Comparison of ENCODE assay signal across 20 cellular contexts in genomic region chr1:24902471-24902891, GRCh38. TPM values are rescaled to one million over a fixed set of nuclear protein-coding genes. Genes with fewer than 3 reads are reported as not detected.
A peak's percentile ranks its signal among the peaks of the same experiment; 100 is the strongest.
DNase-seq lines count a peak whose midpoint lies in the region; ATAC-seq, FAIRE-seq and TF ChIP-seq lines count a peak whose summit lies in the region.
"Had no signal": no experiment of that assay in that cellular context is flagged by ENCODE, and none has a peak within 500 bp of the region (broad histone marks: within the 10 kb centered on the region; RNA-seq: fewer than 3 reads in every experiment).

No MANE protein-coding gene starts in this region.

- no peak overlapping the region for H3K18ac ChIP-seq in H1 (ENCODE audit: extremely low read depth, low read length)

- FAIRE-seq in H1 (lab: Jason Lieb, UNC), result no peak
- FAIRE-seq: endothelial cell of umbilical vein, TTC549 had no signal

- H3K4me3 Mint-ChIP-seq in activated naive CD4-positive, alpha-beta T cell treated with anti-CD3 and anti-CD28 coated beads for 36 hours, result no peak overlapping the region
- H3K4me3 Mint-ChIP-seq in stimulated activated memory B cell treated with anti-CD40 and anti-IgM and Interleukin-4, amounts not matched to agents 10 μg/mL and 1 μg/mL and 100 μg/mL, for 72 hours, result no peak overlapping the region
- no peak overlapping the region for H3K4me3 Mint-ChIP-seq in GM23338

- TF ChIP-seq RAD21 in H1 (IDR thresholded peaks at IDR 0.05 in 1 of 2, conservative IDR thresholded peaks at IDR 0.05 in 1 of 2; ENCODE audit: low read depth in 2 of 2, low read length in 2 of 2), result no peak

- WGBS in H1 (ENCODE audit: extremely low coverage in 1 of 2, insufficient coverage in 1 of 2, insufficient read length in 1 of 2, insufficient replicate concordance in 2 of 2, low coverage in 1 of 2, low lambda C conversion rate in 2 of 2, missing lambda C conversion rate in 1 of 2), 2 experiments, result 93% methylated on average over 22 of the region's 22 CpGs; no CpG with 5 or more reads in 1 of the 2 experiments

- no peak overlapping the region for H3K4ac ChIP-seq in H1 (replicated peaks; ENCODE audit: insufficient read length, low read depth, low read length)

- H3F3A ChIP-seq in GM23338 (replicated peaks; ENCODE audit: low read depth), result no peaks in the 10 kb centered on the region

- H3K27ac ChIP-seq in RWPE2 (ENCODE audit: poor library complexity, severe bottlenecking), result no peak overlapping the region
- no peak overlapping the region for H3K27ac ChIP-seq in H1 (ENCODE audit: low read depth, low read length)
- no peak overlapping the region for H3K27ac ChIP-seq in GM23338 (ENCODE audit: low read depth)
- H3K27ac ChIP-seq: hepatocyte, RWPE1 had no signal

- TF ChIP-seq POLR2A in H1 (IDR thresholded peaks at IDR 0.05; ENCODE audit: control extremely low read depth in 1 of 2, low read depth in 2 of 2, low read length in 2 of 2), result no peak

- H3K4me1 ChIP-seq in RWPE2 (ENCODE audit: insufficient read depth, poor library complexity, severe bottlenecking) (no peaks in the 10 kb centered on the region), H1 (replicated peaks in 1 of 4; ENCODE audit: control insufficient read depth in 3 of 4, insufficient read depth in 4 of 4, low read length in 3 of 4) (no peaks in the 10 kb centered on the region; a peak in 2 of 7 replicates), GM23338 (ENCODE audit: insufficient read depth) (no peaks in the 10 kb centered on the region)

- POLR2A ChIA-PET in H1 (lab: Charles Lee; ENCODE audit: partially characterized antibody), result no interaction called here

- no peak overlapping the region for H2BK120ac ChIP-seq in H1 (replicated peaks; ENCODE audit: low read depth, low read length)

- no peak overlapping the region for H3K9ac ChIP-seq in H1 (replicated peaks in 1 of 4; ENCODE audit: extremely low read depth in 1 of 4, low read depth in 3 of 4, low read length in 3 of 4)

- H3K4me2 ChIP-seq in H1 (ENCODE audit: insufficient read depth in 1 of 2, low read depth in 2 of 2, low read length in 2 of 2) (no peak overlapping the region), GM23338 (no peak overlapping the region)
- H3K4me2 ChIP-seq: hepatocyte had no signal

- H4K8ac ChIP-seq in H1 (ENCODE audit: extremely low read depth, insufficient read depth, low read length), result 0 out of 2 replicates have a peak overlapping the region, but pooled peaks have one; percentile 46

- no peak overlapping the region for H3K56ac ChIP-seq in H1 (replicated peaks; ENCODE audit: insufficient read length, low read depth, low read length)

- H3K4me1 Mint-ChIP-seq in activated naive CD4-positive, alpha-beta T cell treated with anti-CD3 and anti-CD28 coated beads for 36 hours (ENCODE audit: low read depth), result peaks cover 24% of the 10 kb centered on the region
- peaks cover 65% of the 10 kb centered on the region for H3K4me1 Mint-ChIP-seq in stimulated activated memory B cell treated with anti-CD40 and anti-IgM and Interleukin-4, amounts not matched to agents 10 μg/mL and 1 μg/mL and 100 μg/mL, for 72 hours
- peaks cover 16% of the 10 kb centered on the region for H3K4me1 Mint-ChIP-seq in GM23338

- H3K79me2 ChIP-seq in H1 (ENCODE audit: control insufficient read depth in 1 of 2, insufficient read depth in 2 of 2, low read length in 2 of 2) (no peaks in the 10 kb centered on the region), GM23338 (replicated peaks; ENCODE audit: insufficient read depth) (no peaks in the 10 kb centered on the region)
- H3K79me2 ChIP-seq: hepatocyte had no signal

- no peaks in the 10 kb centered on the region for H3K9me2 ChIP-seq in GM23338 (ENCODE audit: insufficient read depth)

- no peak overlapping the region for H4K91ac ChIP-seq in H1 (replicated peaks; ENCODE audit: insufficient read length, low read length)

- no peak overlapping the region for H2BK15ac ChIP-seq in H1 (ENCODE audit: low read length)

- peaks cover 36% of the 10 kb centered on the region for H3K36me3 Mint-ChIP-seq in activated naive CD4-positive, alpha-beta T cell treated with anti-CD3 and anti-CD28 coated beads for 36 hours (ENCODE audit: low read depth)
- peaks cover 45% of the 10 kb centered on the region for H3K36me3 Mint-ChIP-seq in stimulated activated memory B cell treated with anti-CD40 and anti-IgM and Interleukin-4, amounts not matched to agents 10 μg/mL and 1 μg/mL and 100 μg/mL, for 72 hours
- H3K36me3 Mint-ChIP-seq in GM23338 (ENCODE audit: low read depth), result no peaks in the 10 kb centered on the region

- no peaks in the 10 kb centered on the region for H3K23me2 ChIP-seq in H1 (ENCODE audit: low read depth, low read length)

- no peak overlapping the region for H3K14ac ChIP-seq in H1 (ENCODE audit: insufficient read length)

- H3K9me3 ChIP-seq in RWPE2 (ENCODE audit: severe bottlenecking) (no peaks in the 10 kb centered on the region), H1 (ENCODE audit: insufficient read depth in 2 of 2, low read depth in 1 of 2, low read length in 1 of 2) (no peaks in the 10 kb centered on the region)

- DNase-seq in activated naive CD4-positive, alpha-beta T cell treated with anti-CD3 and anti-CD28 coated beads for 36 hours, result peak; percentile 4
- no peak for DNase-seq in activated naive CD4-positive, alpha-beta T cell (lab: John Stamatoyannopoulos, UW)
- DNase-seq in RWPE2 (ENCODE audit: low spot score), result peak; percentile 25
- DNase-seq in H1 (ENCODE audit: low read depth in 1 of 2, low spot score in 2 of 2), result no peak
- DNase-seq in DMS 273 treated with DMSO at 0.1 percent for 48 hours (lab: John Stamatoyannopoulos, UW), result no peak
- DNase-seq in GM23338 (ENCODE audit: low spot score), result no peak
- no peak for DNase-seq in NCI-H446 treated with DMSO at 0.1 percent for 48 hours (lab: John Stamatoyannopoulos, UW)
- DNase-seq: activated gamma-delta T cell, COR-L47, cortex of kidney, NCI-H187, NCI-H446, SW 1271 had no signal

- H3K79me1 ChIP-seq in H1 (ENCODE audit: low read depth, low read length), result no peaks in the 10 kb centered on the region

- H3K4me3 ChIP-seq in RWPE2 (ENCODE audit: severe bottlenecking) (no peak overlapping the region), H1 (ENCODE audit: extremely low read depth in 1 of 4, insufficient read depth in 2 of 4, low read depth in 3 of 4, low read length in 4 of 4) (no peak overlapping the region), GM23338 (no peak overlapping the region)
- H3K4me3 ChIP-seq: hepatocyte had no signal

- H4K20me1 ChIP-seq in H1 (replicated peaks in 1 of 2; ENCODE audit: control insufficient read depth in 1 of 2, insufficient read depth in 2 of 2, low read length in 2 of 2) (no peaks in the 10 kb centered on the region), GM23338 (replicated peaks; ENCODE audit: insufficient read depth) (no peaks in the 10 kb centered on the region)

- CTCF ChIA-PET in activated naive CD4-positive, alpha-beta T cell treated with anti-CD3 and anti-CD28 coated beads for 36 hours (lab: Charles Lee), result no interaction called here
- CTCF ChIA-PET in H1 (lab: Charles Lee; ENCODE audit: partially characterized antibody), result interaction anchor here (1.0 to 1.1 kb wide), 2 partner anchors 72 to 487 kb away, joined by 3 read pairs; partner anchors contain the start of gene NIPAL3

- H4K5ac ChIP-seq in H1 (ENCODE audit: insufficient read length, low read depth, low read length), result no peak overlapping the region

- H3K27ac Mint-ChIP-seq in activated naive CD4-positive, alpha-beta T cell treated with anti-CD3 and anti-CD28 coated beads for 36 hours, result no peak overlapping the region
- H3K27ac Mint-ChIP-seq in stimulated activated memory B cell treated with anti-CD40 and anti-IgM and Interleukin-4, amounts not matched to agents 10 μg/mL and 1 μg/mL and 100 μg/mL, for 72 hours, result peak overlapping the region; percentile 75
- no peak overlapping the region for H3K27ac Mint-ChIP-seq in GM23338

- no peak overlapping the region for H2BK5ac ChIP-seq in H1 (ENCODE audit: low read depth, low read length)

- no peak overlapping the region for H2BK20ac ChIP-seq in H1 (ENCODE audit: low read length)

- no peaks in the 10 kb centered on the region for H3K27me3 Mint-ChIP-seq in activated naive CD4-positive, alpha-beta T cell treated with anti-CD3 and anti-CD28 coated beads for 36 hours (ENCODE audit: low read depth)
- no peaks in the 10 kb centered on the region for H3K27me3 Mint-ChIP-seq in stimulated activated memory B cell treated with anti-CD40 and anti-IgM and Interleukin-4, amounts not matched to agents 10 μg/mL and 1 μg/mL and 100 μg/mL, for 72 hours
- H3K27me3 Mint-ChIP-seq in GM23338 (ENCODE audit: insufficient read depth, low read depth, poor library complexity), result peaks cover 12% of the 10 kb centered on the region

- H2AFZ ChIP-seq in H1 (ENCODE audit: low read length), result no peak overlapping the region
- no peak overlapping the region; the same call in 1 of the 2 replicates for H2AFZ ChIP-seq in GM23338
- H2AFZ ChIP-seq: hepatocyte had no signal

- intact Hi-C loops in activated naive CD4-positive, alpha-beta T cell treated with anti-CD3 and anti-CD28 coated beads for 36 hours (cut with micrococcal nuclease), result no loop called here

- no peaks in the 10 kb centered on the region for H3K27me3 ChIP-seq in RWPE2 (ENCODE audit: insufficient read depth, poor library complexity, severe bottlenecking)
- no peaks in the 10 kb centered on the region for H3K27me3 ChIP-seq in H1 (replicated peaks in 1 of 4; ENCODE audit: control insufficient read depth in 3 of 4, extremely low read depth in 1 of 4, insufficient read depth in 3 of 4, low read length in 3 of 4)
- H3K27me3 ChIP-seq in GM23338 (ENCODE audit: insufficient read depth), result no peaks in the 10 kb centered on the region
- H3K27me3 ChIP-seq: hepatocyte had no signal

- no peak for TF ChIP-seq EP300 in H1 (IDR thresholded peaks at IDR 0.05; ENCODE audit: borderline replicate concordance in 1 of 2, low read depth in 2 of 2, low read length in 2 of 2)

- H2BK12ac ChIP-seq in H1 (ENCODE audit: low read depth, low read length), result no peak overlapping the region

- no peak overlapping the region for H2AK5ac ChIP-seq in H1 (ENCODE audit: low read depth, low read length)

- H3K9me3 Mint-ChIP-seq in activated naive CD4-positive, alpha-beta T cell treated with anti-CD3 and anti-CD28 coated beads for 36 hours, result no peaks in the 10 kb centered on the region
- H3K9me3 Mint-ChIP-seq in stimulated activated memory B cell treated with anti-CD40 and anti-IgM and Interleukin-4, amounts not matched to agents 10 μg/mL and 1 μg/mL and 100 μg/mL, for 72 hours, result no peaks in the 10 kb centered on the region
- no peaks in the 10 kb centered on the region for H3K9me3 Mint-ChIP-seq in GM23338

- ATAC-seq in RWPE2 (ENCODE audit: low read depth) (no peak), GM23338 (no peak)
- no peak for ATAC-seq in stimulated activated memory B cell treated with anti-CD40 and anti-IgM and Interleukin-4, amounts not matched to agents 10 μg/mL and 1 μg/mL and 100 μg/mL, for 72 hours
- ATAC-seq: HCT116 had no signal

- TF ChIP-seq CTCF in RWPE2 (IDR thresholded peaks at IDR 0.05; ENCODE audit: poor library complexity, severe bottlenecking) (no peak), H1 (IDR thresholded peaks at IDR 0.05; ENCODE audit: control extremely low read depth in 1 of 3, insufficient read depth in 1 of 3, low read depth in 1 of 3, low read length in 3 of 3) (no peak), GM23338 (conservative IDR thresholded peaks at IDR 0.05; ENCODE audit: low read depth in 2 of 2) (no peak)

- H3K36me3 ChIP-seq in RWPE2 (ENCODE audit: low read depth) (no peaks in the 10 kb centered on the region), H1 (ENCODE audit: control insufficient read depth in 2 of 4, insufficient read depth in 4 of 4, low read length in 3 of 4) (no peaks in the 10 kb centered on the region), GM23338 (ENCODE audit: insufficient read depth) (no peaks in the 10 kb centered on the region)

- no peak overlapping the region for H3K23ac ChIP-seq in H1 (ENCODE audit: insufficient read length)

RNA-seq across cellular contexts. Expression of gene RUNX3, which starts 27.6 kb away (rescaled TPM):
- 10 to 100 TPM; 72.3 to 83.8 TPM for total RNA-seq in activated naive CD4-positive, alpha-beta T cell treated with anti-CD3 and anti-CD28 coated beads for 36 hours
- total RNA-seq in H1 (2021; fragmentation: NEBNext Ultra II Directional; extraction: Animal tissue kit (Norgen Biotek cat#: 25700)), result 0.48 and 0.82 TPM in 2 replicates
- polyA plus RNA-seq in H1 (2011; rRNA removed) (0.49 and 0.62 TPM in 2 replicates), GM23338 (2016; fragmentation: Nextera tagmentation; extraction: Ambion mirVana) (0.23 and 0.26 TPM in 2 replicates)
- polyA plus RNA-seq in H1 (2011; cell fraction: cytosol; rRNA removed), result 0.44 TPM
- polyA plus RNA-seq in H1 (2011; cell fraction: nucleus; rRNA removed), result 0.70 TPM
- polyA plus RNA-seq in H1 (2012, experiment 1 of 2), result 0.33 to 1.3 TPM (median 0.64 TPM) in 4 replicates
- polyA plus RNA-seq in H1 (2012, experiment 2 of 2), result 0.55 TPM
- polyA plus RNA-seq in H1 (2013, experiment 1 of 2), result 0.61 TPM
- polyA plus RNA-seq in H1 (2013, experiment 2 of 2), result 0.52 TPM
- 0.13 TPM in 1 of 2 replicates, not detected in the other for polyA minus RNA-seq in H1 (2011; rRNA and poly(A)+ RNA removed)
- 1.5 TPM for polyA minus RNA-seq in H1 (2011; cell fraction: cytosol; rRNA and poly(A)+ RNA removed)
- 0.30 TPM for polyA minus RNA-seq in H1 (2011; cell fraction: nucleus; rRNA and poly(A)+ RNA removed)
- total RNA-seq in GM23338 (2014; rRNA removed; shearing (Covaris generic)), result 0.12 and 0.73 TPM in 2 replicates
- total RNA-seq: endothelial cell of umbilical vein had no signal
- polyA plus RNA-seq: endothelial cell of umbilical vein, neural cell had no signal

Comparison
In these comparisons a context has a peak if more than half of its experiments do, and no peak if none do; other contexts are left out.
1. DNase-seq: peak in activated naive CD4-positive, alpha-beta T cell treated with anti-CD3 and anti-CD28 coated beads for 36 hours (single experiment) and RWPE2 (single experiment); none in activated naive CD4-positive, alpha-beta T cell (0 of 4), H1 (0 of 2), DMS 273 treated with DMSO at 0.1 percent for 48 hours (single experiment), GM23338 (single experiment) and NCI-H446 treated with DMSO at 0.1 percent for 48 hours (single experiment).
2. RNA of gene RUNX3, which starts 27.6 kb away (total RNA-seq): 72.3 to 83.8 TPM in activated naive CD4-positive, alpha-beta T cell treated with anti-CD3 and anti-CD28 coated beads for 36 hours; 0.48 to 0.82 TPM in H1 and 0.12 to 0.73 TPM in GM23338; every median in the first group is over 10 times any median in the second.